In the genomic region with DNA sequence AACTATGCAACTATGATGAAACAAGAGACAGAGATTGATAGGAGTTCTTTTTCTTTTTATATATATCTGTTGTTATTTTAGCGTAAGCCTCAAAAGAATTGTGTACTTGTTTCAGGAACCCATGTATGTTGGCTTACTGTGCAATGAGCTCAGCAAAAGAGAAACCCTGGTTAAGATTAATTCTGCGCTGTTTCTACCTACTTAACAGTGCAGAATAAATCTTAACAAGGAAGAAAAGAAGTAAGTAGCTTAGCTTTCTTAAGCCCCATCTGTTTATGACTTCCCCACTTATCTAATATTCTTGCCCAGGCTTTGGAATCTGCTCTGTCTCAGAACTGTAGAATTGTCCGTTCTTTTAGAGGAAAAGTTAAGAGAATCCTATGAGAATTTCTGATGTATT, we compare ENCODE assay signal across 21 cellular contexts. TPM values are rescaled to one million over a fixed set of nuclear protein-coding genes. Genes with fewer than 3 reads are reported as not detected.
DNase-seq lines count a peak whose midpoint lies in the region; ATAC-seq, FAIRE-seq and TF ChIP-seq lines count a peak whose summit lies in the region.
"Had no signal": no experiment of that assay in that cellular context is flagged by ENCODE, and none has a peak within 500 bp of the region (broad histone marks: within the 10 kb centered on the region; RNA-seq: fewer than 3 reads in every experiment).

No MANE protein-coding gene starts in this region.

- no peak overlapping the region for H3K18ac ChIP-seq in IMR-90 (ENCODE audit: low read depth, low read length)

- H2BK20ac ChIP-seq in IMR-90 (ENCODE audit: low read depth, low read length) = peak overlapping the region; percentile 73

- POLR2A ChIA-PET in A549 (lab: Yijun Ruan, JAX) = no interaction called here
- POLR2A ChIA-PET in IMR-90 (lab: Charles Lee; ENCODE audit: unreplicated experiment) = no interaction called here

- H2BK15ac ChIP-seq in IMR-90 (ENCODE audit: low read depth, low read length) = no peak overlapping the region

- H2BK5ac ChIP-seq in IMR-90 (ENCODE audit: low read depth, low read length, poor library complexity, severe bottlenecking) = peak overlapping the region; percentile 12

- CTCF ChIA-PET in A549 (lab: Yijun Ruan, JAX) = interaction anchor here (0.6 kb wide), 1 partner anchor 42 kb away, joined by 3 read pairs; no protein-coding TSS in a partner anchor
- CTCF ChIA-PET in IMR-90 (lab: Yijun Ruan, JAX) = no interaction called here

- TF ChIP-seq EP300 in A549 (IDR thresholded peaks at IDR 0.05) = no peak

- H3K4me3 ChIP-seq in A549 (no peak overlapping the region), IMR-90 (ENCODE audit: insufficient read depth, low read depth, low read length) (no peak overlapping the region), mesodermal cell (ENCODE audit: extremely low read depth, insufficient read depth, low read length, poor library complexity, severe bottlenecking) (no peak overlapping the region)
- H3K4me3 ChIP-seq: SJCRH30 had no signal

- H3K9me3 ChIP-seq in A549 (no peaks in the 10 kb centered on the region), IMR-90 (ENCODE audit: control insufficient read depth, insufficient read depth, low read length) (no peaks in the 10 kb centered on the region), mesodermal cell (ENCODE audit: control insufficient read depth, low read length) (no peaks in the 10 kb centered on the region)
- H3K9me3 ChIP-seq: Caco-2, SJCRH30 had no signal

- no peaks in the 10 kb centered on the region for H3K27me3 ChIP-seq in IMR-90 (ENCODE audit: control insufficient read depth, insufficient read depth, low read length)
- H3K27me3 ChIP-seq: SJCRH30 had no signal

- no peak overlapping the region for H3K9ac ChIP-seq in IMR-90 (ENCODE audit: low read depth, low read length)

- H4K8ac ChIP-seq in IMR-90 (ENCODE audit: low read depth in 2 of 2, low read length in 2 of 2) = no peak overlapping the region

- no peak overlapping the region for H4K91ac ChIP-seq in IMR-90 (ENCODE audit: insufficient read depth, low read depth, low read length)

- H3K23ac ChIP-seq in IMR-90 (ENCODE audit: low read depth, low read length) = 0 out of 2 replicates have a peak overlapping the region, but pooled peaks have one; percentile 35

- H2AK5ac ChIP-seq in IMR-90 (ENCODE audit: low read depth, low read length) = no peak overlapping the region

- peak overlapping the region; percentile 10; the same call in 1 of the 2 replicates for H4K5ac ChIP-seq in IMR-90 (ENCODE audit: low read depth, low read length)

- H3K4ac ChIP-seq in IMR-90 (ENCODE audit: low read depth, low read length) = no peak overlapping the region

- H3K36me3 ChIP-seq in IMR-90 (ENCODE audit: control insufficient read depth, insufficient read depth, low read length) (peaks cover 2% of the 10 kb centered on the region; the same call in 1 of the 2 replicates), mesodermal cell (ENCODE audit: control insufficient read depth, insufficient read depth, low read length) (peaks cover 55% of the 10 kb centered on the region)

- no peak overlapping the region for H3K56ac ChIP-seq in IMR-90 (ENCODE audit: extremely low read depth, insufficient read depth, low read length)

- WGBS in A549 (ENCODE audit: missing lambda C conversion rate) = 96% methylated on average over 3 of the region's 3 CpGs
- WGBS in IMR-90 (ENCODE audit: extremely low coverage in 2 of 2, insufficient read length in 1 of 2), 2 experiments = no CpG with 5 or more reads among the region's 3 CpGs
- 100% methylated on average over 1 of the region's 3 CpGs; no CpG with 5 or more reads in 1 of the 2 experiments for WGBS in mesodermal cell (ENCODE audit: insufficient coverage in 2 of 2), 2 experiments

- dilution Hi-C loops in IMR-90 (cut with HindIII; ENCODE audit: low sequenced_read_pairs, unreplicated experiment) = no loop called here

- TF ChIP-seq RAD21 in A549 (conservative IDR thresholded peaks at IDR 0.05 in 1 of 2, IDR thresholded peaks at IDR 0.05 in 1 of 2) = no peak
- no peak for TF ChIP-seq RAD21 in IMR-90 (IDR thresholded peaks at IDR 0.05; ENCODE audit: low read length)

- H2AK9ac ChIP-seq in IMR-90 (replicated peaks; ENCODE audit: low read depth, low read length, poor library complexity) = no peak overlapping the region

- ATAC-seq in A549 = peak in 1 of 2 experiments; percentile 12; a peak in 4 of 6 replicates
- ATAC-seq in IMR-90 (ENCODE audit: low read depth) = peak; percentile 27
- ATAC-seq in GM19023 (IDR thresholded peaks at IDR 0.05; ENCODE audit: unreplicated experiment) = no peak
- ATAC-seq: HCT116 had no signal

- peaks cover 16 to 31% of the 10 kb centered on the region in 2 experiments; a peak in 3 of 4 replicates for H3K79me1 ChIP-seq in IMR-90 (ENCODE audit: low read depth in 1 of 2, low read length in 2 of 2)

- intact Hi-C loops in IMR-90 (cut with micrococcal nuclease) = no loop called here

- H3K27ac ChIP-seq in A549 (no peak overlapping the region), IMR-90 (ENCODE audit: insufficient read depth, low read length) (peak overlapping the region; percentile 77; the same call in 1 of the 2 replicates), mesodermal cell (ENCODE audit: low read depth, low read length, severe bottlenecking) (peak overlapping the region; percentile 24), substantia nigra (ENCODE audit: low read depth, low read length, poor library complexity, severe bottlenecking) (no peak overlapping the region)
- H3K27ac ChIP-seq: SJCRH30 had no signal

- peak; percentile 51 for FAIRE-seq in A549 (lab: Jason Lieb, UNC)
- FAIRE-seq: G401.6, GM12892, H1 had no signal

- DNase-seq in A549 (ENCODE audit: low read depth in 1 of 2, low spot score in 1 of 2) = no peak
- no peak for DNase-seq in IMR-90
- peak; percentile 71 for DNase-seq in amniotic epithelial cell (ENCODE audit: low read depth)
- DNase-seq in substantia nigra (lab: John Stamatoyannopoulos, UW) = no peak
- no peak for DNase-seq in NCI-H146 (lab: John Stamatoyannopoulos, UW)
- DNase-seq in NCI-H510A treated with DMSO at 0.1 percent for 48 hours (lab: John Stamatoyannopoulos, UW) = no peak
- DNase-seq: 8988T; Caco-2; NCI-H1105 treated with DMSO at 0.1 percent for 48 hours; NCI-H1694; NCI-H2081 treated with DMSO at 0.1 percent for 48 hours; NCI-H2171 treated with DMSO at 0.1 percent for 48 hours; NCI-H446; NK-92 treated with Interleukin-12 subunit alpha and Interleukin-12 subunit beta, amount 100 ng/mL, for 24 hours; SJCRH30 had no signal

- peaks cover 2% of the 10 kb centered on the region; the same call in 1 of the 2 replicates for H3K9me1 ChIP-seq in IMR-90 (ENCODE audit: insufficient read depth, low read length)

- H3K4me2 ChIP-seq in A549 = no peak overlapping the region
- H3K4me2 ChIP-seq in IMR-90 (ENCODE audit: low read depth, low read length) = no peak overlapping the region

- no peak overlapping the region for H3K14ac ChIP-seq in IMR-90 (replicated peaks; ENCODE audit: low read depth, low read length)

- in situ Hi-C loops in IMR-90 (cut with MboI; ENCODE audit: low sequenced_read_pairs) = no loop called here

- TF ChIP-seq CTCF in A549 (IDR thresholded peaks at IDR 0.05) (no peak), IMR-90 (conservative IDR thresholded peaks at IDR 0.05; ENCODE audit: low read depth, low read length) (no peak)

- no peak overlapping the region for H2BK120ac ChIP-seq in IMR-90 (ENCODE audit: low read depth, low read length)

- no peaks in the 10 kb centered on the region for H4K20me1 ChIP-seq in IMR-90 (ENCODE audit: insufficient read depth, low read length)

- H2AFZ ChIP-seq in IMR-90 (replicated peaks; ENCODE audit: low read length, poor library complexity) = no peak overlapping the region

- no peaks in the 10 kb centered on the region for H3K4me1 ChIP-seq in A549
- H3K4me1 ChIP-seq in IMR-90 (ENCODE audit: control insufficient read depth, insufficient read depth, low read length) = peaks cover 8% of the 10 kb centered on the region
- no peaks in the 10 kb centered on the region for H3K4me1 ChIP-seq in mesodermal cell (ENCODE audit: control insufficient read depth, insufficient read depth, low read length, poor library complexity, severe bottlenecking)
- H3K4me1 ChIP-seq: Caco-2, SJCRH30 had no signal

- no TSS peak for BruUV-seq in IMR-90 (replicated peaks; lab: Mats Ljungman, UMichigan)

- TF ChIP-seq POLR2A in A549 (IDR thresholded peaks at IDR 0.05; ENCODE audit: low read length) (no peak), IMR-90 (IDR thresholded peaks at IDR 0.05; ENCODE audit: low read depth, low read length) (no peak)

TF ChIP-seq in A549, 52 proteins besides CTCF, POLR2A, EP300 and RAD21 (continues in another document):
- TF ChIP-seq HOXB5 (CRISPR knock-in tag; IDR thresholded peaks at IDR 0.05) = no peak
- no peak for TF ChIP-seq MAZ (IDR thresholded peaks at IDR 0.05; ENCODE audit: borderline replicate concordance, low read depth, low read length)
- TF ChIP-seq ZNF302 (CRISPR knock-in tag; IDR thresholded peaks at IDR 0.05) = no peak
- TF ChIP-seq FOSL2 (IDR thresholded peaks at IDR 0.05) = no peak
- no peak for TF ChIP-seq FOSL2 (CRISPR knock-in tag; IDR thresholded peaks at IDR 0.05)
- TF ChIP-seq KDM1A (IDR thresholded peaks at IDR 0.05; ENCODE audit: low read depth) = no peak
- no peak for TF ChIP-seq CBX8 (IDR thresholded peaks at IDR 0.05)
- no peak for TF ChIP-seq POLR2AphosphoS2 (conservative IDR thresholded peaks at IDR 0.05; ENCODE audit: low read length)

TF ChIP-seq in IMR-90, 13 proteins besides CTCF, POLR2A, EP300 and RAD21 (continues in another document):
- TF ChIP-seq RCOR1 (IDR thresholded peaks at IDR 0.05; ENCODE audit: insufficient replicate concordance, low read length) = no peak
- no peak for TF ChIP-seq CEBPB (IDR thresholded peaks at IDR 0.05; ENCODE audit: low read depth, low read length)
- no peak for TF ChIP-seq MAFK (IDR thresholded peaks at IDR 0.05; ENCODE audit: low read depth, low read length)
- no peak for TF ChIP-seq MAZ (IDR thresholded peaks at IDR 0.05; ENCODE audit: borderline replicate concordance, low read depth, low read length)

RNA-seq across cellular contexts. Expression of a gene that starts 27.4 kb away (rescaled TPM):
- polyA plus RNA-seq in A549 (2011; rRNA removed) = 132 and 187 TPM in 2 replicates
- 28.9 and 30.3 TPM in 2 replicates for polyA plus RNA-seq in A549 (2012; cell fraction: cytosol; rRNA removed)
- 23.6 and 46.4 TPM in 2 replicates for polyA plus RNA-seq in A549 (2012; cell fraction: nucleus; rRNA removed)
- 92.3 to 96.5 TPM (median 93.3 TPM) in 3 replicates for polyA plus RNA-seq in A549 (2017; fragmentation: RNase III; extraction: RNeasy Plus Mini Kit Qiagen cat#74134 plus additional on column Dnase treatment)
- 71.8 and 77.7 TPM in 2 replicates for polyA minus RNA-seq in A549 (2011; rRNA and poly(A)+ RNA removed)
- total RNA-seq in IMR-90 (2012; rRNA removed) = 37.8 and 55.8 TPM in 2 replicates
- polyA plus RNA-seq in IMR-90 (2012; rRNA removed) = 14.3 and 18.1 TPM in 2 replicates
- 2.4 and 4.4 TPM in 2 replicates for polyA plus RNA-seq in IMR-90 (2012; cell fraction: cytosol; rRNA removed)
- 1.6 and 10.8 TPM in 2 replicates for polyA plus RNA-seq in IMR-90 (2012; cell fraction: nucleus; rRNA removed; ENCODE audit: low replicate concordance)
- polyA plus RNA-seq in mesodermal cell (2013, experiment 1 of 2) = 57.1 TPM
- polyA plus RNA-seq in mesodermal cell (2013, experiment 2 of 2) = 59.0 TPM

Comparison
In these comparisons a context has a peak if more than half of its experiments do, and no peak if none do; other contexts are left out.
1. H3K27ac ChIP-seq: peak in IMR-90 (single experiment) and mesodermal cell (single experiment); none in A549 (0 of 2) and substantia nigra (single experiment).